In genomic region chr4:128335541-128335940, GRCh38 we compare ENCODE assay signal across 18 cellular contexts. TPM values are rescaled to one million over a fixed set of nuclear protein-coding genes. Genes with fewer than 3 reads are reported as not detected.
DNase-seq lines count a peak whose midpoint lies in the region; FAIRE-seq and TF ChIP-seq lines count a peak whose summit lies in the region.
"Had no signal": no experiment of that assay in that cellular context is flagged by ENCODE, and none has a peak within 500 bp of the region (broad histone marks: within the 10 kb centered on the region; RNA-seq: fewer than 3 reads in every experiment).

No MANE protein-coding gene starts in this region.

- no peak overlapping the region for H3K27ac Mint-ChIP-seq in glutamatergic neuron (ENCODE audit: unreplicated experiment)
- H3K27ac Mint-ChIP-seq: CD4-positive, alpha-beta T cell had no signal

- no peak for FAIRE-seq in bronchial epithelial cell (lab: Jason Lieb, UNC)
- FAIRE-seq: A204.1, D721Med, GM12878, K562 had no signal

- H3K27me3 Mint-ChIP-seq in glutamatergic neuron (ENCODE audit: unreplicated experiment), result peaks cover 3% of the 10 kb centered on the region
- H3K27me3 Mint-ChIP-seq: CD4-positive, alpha-beta T cell had no signal

- H3K9me3 Mint-ChIP-seq in glutamatergic neuron (ENCODE audit: unreplicated experiment), result no peaks in the 10 kb centered on the region
- H3K9me3 Mint-ChIP-seq: CD4-positive, alpha-beta T cell had no signal

- no peaks in the 10 kb centered on the region for H3K36me3 Mint-ChIP-seq in glutamatergic neuron (ENCODE audit: unreplicated experiment)

- no peak overlapping the region for H3K4me3 ChIP-seq in AG10803 (ENCODE audit: low read length)
- no peak overlapping the region for H3K4me3 ChIP-seq in bronchial epithelial cell (ENCODE audit: low read depth, low read length)
- no peak overlapping the region for H3K4me3 ChIP-seq in fibroblast of villous mesenchyme (ENCODE audit: low read depth, low read length)
- H3K4me3 ChIP-seq: GM12878, HAP-1, K562 had no signal

- no peaks in the 10 kb centered on the region for H3K27me3 ChIP-seq in bronchial epithelial cell (ENCODE audit: control insufficient read depth, insufficient read depth, low read length)

- no peaks in the 10 kb centered on the region for H3K4me1 Mint-ChIP-seq in glutamatergic neuron (ENCODE audit: low read depth, unreplicated experiment)

- no peaks in the 10 kb centered on the region for H3K36me3 ChIP-seq in bronchial epithelial cell (ENCODE audit: control insufficient read depth, insufficient read depth, low read length)
- H3K36me3 ChIP-seq: HAP-1 had no signal

- no peak overlapping the region for H3K4me3 Mint-ChIP-seq in glutamatergic neuron (ENCODE audit: unreplicated experiment)
- H3K4me3 Mint-ChIP-seq: CD4-positive, alpha-beta T cell had no signal

- DNase-seq in AG10803 (ENCODE audit: low read depth) (peak; percentile 12), ELR (ENCODE audit: low read depth) (peak; percentile 32), bronchial epithelial cell (ENCODE audit: low read depth) (peak; percentile 55), fibroblast of villous mesenchyme (ENCODE audit: low read depth) (peak; percentile 73), GM20000 (ENCODE audit: low spot score) (no peak), glutamatergic neuron (no peak), A172 (ENCODE audit: low spot score) (no peak)
- DNase-seq in activated CD4-positive, CD25-positive, alpha-beta regulatory T cell (lab: John Stamatoyannopoulos, UW), result no peak
- DNase-seq: ACHN; AML-193; Caco-2; CD4-positive, alpha-beta T cell; IMR-90 had no signal

- no peak for TF ChIP-seq CTCF in AG10803 (conservative IDR thresholded peaks at IDR 0.05; ENCODE audit: low read length)
- no peak for TF ChIP-seq CTCF in bronchial epithelial cell (IDR thresholded peaks at IDR 0.05; ENCODE audit: insufficient read depth, low read length, severe bottlenecking)
- no peak for TF ChIP-seq CTCF in fibroblast of villous mesenchyme (IDR thresholded peaks at IDR 0.05; ENCODE audit: insufficient read depth, low read depth, low read length)
- no peak for TF ChIP-seq CTCF in GM20000 (IDR thresholded peaks at IDR 0.05; ENCODE audit: extremely low read depth, missing control alignments)
- no peak for TF ChIP-seq CTCF in glutamatergic neuron (IDR thresholded peaks at IDR 0.05; ENCODE audit: partially characterized antibody, unreplicated experiment)

RNA-seq across cellular contexts. Expression of gene PGRMC2, which starts 47.9 kb away (rescaled TPM):
- total RNA-seq in bronchial epithelial cell (7.9 and 12.4 TPM in 2 replicates), fibroblast of villous mesenchyme (37.0 and 60.5 TPM in 2 replicates), glutamatergic neuron (ENCODE audit: unreplicated experiment) (28.2 TPM)
- 35.6 and 44.0 TPM in 2 replicates for total RNA-seq in A172 (2014; rRNA removed; shearing (Covaris generic))

Comparison
In these comparisons a context has a peak if more than half of its experiments do, and no peak if none do; other contexts are left out.
1. DNase-seq: peak in AG10803 (single experiment), ELR (single experiment), bronchial epithelial cell (single experiment) and fibroblast of villous mesenchyme (single experiment); none in GM20000 (single experiment), activated CD4-positive, CD25-positive, alpha-beta regulatory T cell (0 of 4), glutamatergic neuron (single experiment) and A172 (single experiment).